22 cellular contexts compared by ENCODE assay signal in genomic region chr4:64518600-64518999, GRCh38.
DNase-seq lines count a peak whose midpoint lies in the region; ATAC-seq and TF ChIP-seq lines count a peak whose summit lies in the region.
"Had no signal": no experiment of that assay in that cellular context is flagged by ENCODE, and none has a peak within 500 bp of the region (broad histone marks: within the 10 kb centered on the region; RNA-seq: fewer than 3 reads in every experiment).

No MANE protein-coding gene starts in this region.

- H2AFZ ChIP-seq in GM23338 (no peak overlapping the region), MM.1S (ENCODE audit: low read length) (peak overlapping the region; percentile 81)

- H3K4me3 ChIP-seq in GM23338 (no peak overlapping the region), MM.1S (ENCODE audit: low read length) (peak overlapping the region; percentile 50)
- H3K4me3 ChIP-seq: BLaER1, GM12878 had no signal

- no peaks in the 10 kb centered on the region; the same call in 2 of the 3 replicates for H3K9me3 Mint-ChIP-seq in GM23338

- H3K4me1 Mint-ChIP-seq in GM23338 = peaks cover 4% of the 10 kb centered on the region; the same call in 2 of the 3 replicates
- H3K4me1 Mint-ChIP-seq: CD14-positive monocyte; CD4-positive, alpha-beta memory T cell; CD4-positive, CD25-positive, alpha-beta regulatory T cell; CD8-positive, alpha-beta memory T cell had no signal

- TF ChIP-seq CTCF in GM23338 (conservative IDR thresholded peaks at IDR 0.05; ENCODE audit: low read depth in 2 of 2) (no peak), MM.1S (IDR thresholded peaks at IDR 0.05; ENCODE audit: low read length) (no peak)

- H3K9me3 ChIP-seq in MM.1S (replicated peaks; ENCODE audit: insufficient read depth, low read length) = no peaks in the 10 kb centered on the region
- H3K9me3 ChIP-seq: BE2C, BLaER1 had no signal

- H3K9me2 ChIP-seq in GM23338 (ENCODE audit: insufficient read depth) (no peaks in the 10 kb centered on the region), MM.1S (replicated peaks; ENCODE audit: insufficient read depth, low read length) (no peaks in the 10 kb centered on the region)

- H3K79me2 ChIP-seq in GM23338 (replicated peaks; ENCODE audit: insufficient read depth) (no peaks in the 10 kb centered on the region), MM.1S (ENCODE audit: low read length) (no peaks in the 10 kb centered on the region)

- H3K4me3 Mint-ChIP-seq in GM23338 = no peak overlapping the region
- H3K4me3 Mint-ChIP-seq: CD14-positive monocyte; CD4-positive, alpha-beta memory T cell; CD4-positive, CD25-positive, alpha-beta regulatory T cell; CD8-positive, alpha-beta memory T cell had no signal

- H3K4me2 ChIP-seq in GM23338 (no peak overlapping the region), MM.1S (ENCODE audit: low read depth, low read length) (peak overlapping the region; percentile 66)
- H3K4me2 ChIP-seq: BLaER1 had no signal

- H3K27ac Mint-ChIP-seq in GM23338 = 0 out of 2 replicates have a peak overlapping the region, but pooled peaks have one; percentile 64
- H3K27ac Mint-ChIP-seq: CD14-positive monocyte; CD4-positive, alpha-beta memory T cell; CD4-positive, CD25-positive, alpha-beta regulatory T cell; CD8-positive, alpha-beta memory T cell had no signal

- H3K27me3 ChIP-seq in GM23338 (ENCODE audit: insufficient read depth) (no peaks in the 10 kb centered on the region), MM.1S (replicated peaks; ENCODE audit: insufficient read depth, low read length) (no peaks in the 10 kb centered on the region)
- H3K27me3 ChIP-seq: BE2C, BLaER1 had no signal

- intact Hi-C loops in posterior cingulate gyrus (cut with DNase I) = no loop called here

- no peaks in the 10 kb centered on the region for H3K36me3 ChIP-seq in GM23338 (ENCODE audit: insufficient read depth)
- no peaks in the 10 kb centered on the region for H3K36me3 ChIP-seq in MM.1S (replicated peaks; ENCODE audit: insufficient read depth, low read length)
- H3K36me3 ChIP-seq: BE2C, BLaER1 had no signal

- H3K36me3 Mint-ChIP-seq in GM23338 (ENCODE audit: low read depth) = no peaks in the 10 kb centered on the region
- H3K36me3 Mint-ChIP-seq: CD14-positive monocyte; CD4-positive, alpha-beta memory T cell; CD4-positive, CD25-positive, alpha-beta regulatory T cell; CD8-positive, alpha-beta memory T cell had no signal

- H3K27me3 Mint-ChIP-seq in GM23338 (ENCODE audit: insufficient read depth, low read depth, poor library complexity) = no peaks in the 10 kb centered on the region
- H3K27me3 Mint-ChIP-seq: CD4-positive, alpha-beta memory T cell; CD4-positive, CD25-positive, alpha-beta regulatory T cell; CD8-positive, alpha-beta memory T cell had no signal

- ATAC-seq in GM23338 (no peak), GM21515 (IDR thresholded peaks at IDR 0.05; ENCODE audit: unreplicated experiment) (no peak)
- ATAC-seq: GM12878 had no signal

- H3K4me1 ChIP-seq in GM23338 (ENCODE audit: insufficient read depth) (no peaks in the 10 kb centered on the region), MM.1S (ENCODE audit: low read length) (0 out of 2 replicates have a peak, but pooled peaks cover 6% of the 10 kb centered on the region)
- H3K4me1 ChIP-seq: BE2C, BLaER1 had no signal

- H4K20me1 ChIP-seq in GM23338 (replicated peaks; ENCODE audit: insufficient read depth) (no peaks in the 10 kb centered on the region), MM.1S (ENCODE audit: insufficient read depth, low read length) (no peaks in the 10 kb centered on the region)
- H4K20me1 ChIP-seq: BLaER1 had no signal

- H3K27ac ChIP-seq in GM23338 (ENCODE audit: low read depth) = no peak overlapping the region
- peak overlapping the region; percentile 12; the same call in 1 of the 2 replicates for H3K27ac ChIP-seq in MM.1S (ENCODE audit: low read length)
- H3K27ac ChIP-seq: BLaER1 had no signal

- DNase-seq in GM23338 (ENCODE audit: low spot score) (no peak), MM.1S (peak; percentile 69), posterior cingulate gyrus (no peak), AG08395 (ENCODE audit: low spot score) (no peak)
- DNase-seq: 8988T; BE2C; C1 segment of cervical spinal cord; CD4-positive, alpha-beta memory T cell; CD4-positive, CD25-positive, alpha-beta regulatory T cell; CD8-positive, alpha-beta memory T cell; COR-L47; DMS 273 treated with DMSO at 0.1 percent for 48 hours; DMS153; DMS53; DMS79; DND-41; EL; GDM1 had no signal

- H3F3A ChIP-seq in GM23338 (replicated peaks; ENCODE audit: low read depth) (no peaks in the 10 kb centered on the region), MM.1S (ENCODE audit: insufficient read depth, low read length) (no peaks in the 10 kb centered on the region)

- H3K9ac ChIP-seq in MM.1S (ENCODE audit: low read length) = peak overlapping the region; percentile 44; the same call in 1 of the 2 replicates
- H3K9ac ChIP-seq: BLaER1 had no signal

TF ChIP-seq in GM23338, 12 proteins besides CTCF, POLR2A, EP300 and RAD21:
- TF ChIP-seq ZNF462 (CRISPR knock-in tag; IDR thresholded peaks at IDR 0.05) (no peak), CREB1 (CRISPR knock-in tag; IDR thresholded peaks at IDR 0.05; ENCODE audit: low read depth) (no peak), NANOG (IDR thresholded peaks at IDR 0.05; ENCODE audit: borderline replicate concordance) (no peak), POLR2AphosphoS5 (IDR thresholded peaks at IDR 0.05; ENCODE audit: low read depth) (no peak), STAT1 (IDR thresholded peaks at IDR 0.05; ENCODE audit: unreplicated experiment) (no peak)
